ENCODE assay signal across 24 cellular contexts in genomic region chr9:109555215-109555614, GRCh38. TPM values are rescaled to one million over a fixed set of nuclear protein-coding genes. Genes with fewer than 3 reads are reported as not detected.
DNase-seq lines count a peak whose midpoint lies in the region; ATAC-seq and TF ChIP-seq lines count a peak whose summit lies in the region.
"Had no signal": no experiment of that assay in that cellular context is flagged by ENCODE, and none has a peak within 500 bp of the region (broad histone marks: within the 10 kb centered on the region; RNA-seq: fewer than 3 reads in every experiment).

No MANE protein-coding gene starts in this region.

- peak overlapping the region; percentile 71 for H4K91ac ChIP-seq in trophoblast cell (ENCODE audit: low read depth, low read length)

- H4K8ac ChIP-seq in trophoblast cell (ENCODE audit: low read depth, low read length): no peak overlapping the region

- no TSS peak for BruUV-seq in mammary epithelial cell (replicated peaks; lab: Mats Ljungman, UMichigan)

- no peak overlapping the region for H3K18ac ChIP-seq in trophoblast cell (ENCODE audit: low read length)

- H3K27ac Mint-ChIP-seq in HFFc6: no peak overlapping the region
- H3K27ac Mint-ChIP-seq: CD4-positive, CD25-positive, alpha-beta regulatory T cell had no signal

- H2AFZ ChIP-seq in mammary epithelial cell (ENCODE audit: low read depth, low read length) (peak overlapping the region; percentile 76), trophoblast cell (ENCODE audit: insufficient read depth, low read length, poor library complexity) (no peak overlapping the region)

- no peak overlapping the region for H3K4me3 Mint-ChIP-seq in HFFc6
- H3K4me3 Mint-ChIP-seq: CD4-positive, CD25-positive, alpha-beta regulatory T cell had no signal

- TF ChIP-seq CTCF in mammary epithelial cell (conservative IDR thresholded peaks at IDR 0.05 in 1 of 2, IDR thresholded peaks at IDR 0.05 in 1 of 2; ENCODE audit: extremely low read depth in 1 of 2, insufficient read depth in 1 of 2, low read depth in 1 of 2, low read length in 2 of 2) (no peak), HFFc6 (IDR thresholded peaks at IDR 0.05) (no peak)

- ATAC-seq in HG03469 (IDR thresholded peaks at IDR 0.05; ENCODE audit: unreplicated experiment) (no peak), GM18907 (IDR thresholded peaks at IDR 0.05; ENCODE audit: unreplicated experiment) (no peak), left ventricle myocardium superior (no peak)
- ATAC-seq: SK-N-SH treated with all-trans-retinoic acid at 6 μM for 48 hours had no signal

- H3K4me1 ChIP-seq in mammary epithelial cell (ENCODE audit: insufficient read depth, low read length): peaks cover 52% of the 10 kb centered on the region
- H3K4me1 ChIP-seq in trophoblast cell (ENCODE audit: control insufficient read depth in 1 of 2, insufficient read depth in 2 of 2, low read length in 2 of 2): peaks cover 17 to 30% of the 10 kb centered on the region in 2 experiments
- H3K4me1 ChIP-seq: BE2C, Peyer's patch had no signal

- H3K9ac ChIP-seq in mammary epithelial cell (ENCODE audit: insufficient read depth, low read length) (peak overlapping the region; percentile 44), trophoblast cell (ENCODE audit: low read length) (no peak overlapping the region)
- H3K9ac ChIP-seq: KMS-11 had no signal

- no peak overlapping the region for H2AK5ac ChIP-seq in trophoblast cell (ENCODE audit: low read length)

- peaks cover 16% of the 10 kb centered on the region for H3K79me1 ChIP-seq in trophoblast cell (ENCODE audit: low read length)

- dilution Hi-C loops in mammary epithelial cell (cut with HindIII; ENCODE audit: low sequenced_read_pairs): no loop called here

- H3K27me3 Mint-ChIP-seq in HFFc6 (ENCODE audit: insufficient read depth): peaks cover 12% of the 10 kb centered on the region

- peak overlapping the region; percentile 55 for H3K4me2 ChIP-seq in mammary epithelial cell (ENCODE audit: insufficient read depth, low read depth, low read length)
- H3K4me2 ChIP-seq in trophoblast cell (ENCODE audit: low read length): no peak overlapping the region
- H3K4me2 ChIP-seq: KMS-11 had no signal

- H3K27me3 ChIP-seq in mammary epithelial cell (ENCODE audit: insufficient read depth, low read length): no peaks in the 10 kb centered on the region
- no peaks in the 10 kb centered on the region for H3K27me3 ChIP-seq in trophoblast cell (ENCODE audit: insufficient read depth, low read length)
- H3K27me3 ChIP-seq: BE2C, Peyer's patch had no signal

- in situ Hi-C loops in mammary epithelial cell (cut with MboI; ENCODE audit: low sequenced_read_pairs in 2 of 2): loop anchor here in 1 of 2 donors (25.0 kb wide), 1 partner anchor 507 kb away; no protein-coding TSS in a partner anchor

- intact Hi-C loops in mammary epithelial cell (cut with micrococcal nuclease): no loop called here
- intact Hi-C loops in left ventricle myocardium superior (cut with micrococcal nuclease): no loop called here

- H3K4me3 ChIP-seq in mammary epithelial cell (replicated peaks in 1 of 3; ENCODE audit: insufficient read depth in 1 of 3, low read depth in 2 of 3, low read length in 3 of 3) (no peak overlapping the region), trophoblast cell (ENCODE audit: low read depth, low read length) (no peak overlapping the region)
- H3K4me3 ChIP-seq: Peyer's patch had no signal

- no peak overlapping the region for H2BK5ac ChIP-seq in trophoblast cell (ENCODE audit: low read depth, low read length, poor library complexity)

- H3K27ac ChIP-seq in mammary epithelial cell (ENCODE audit: insufficient read depth, low read depth, low read length) (peak overlapping the region; percentile 90), trophoblast cell (ENCODE audit: low read depth, low read length) (peak overlapping the region; percentile 79)
- H3K27ac ChIP-seq: KMS-11, Peyer's patch had no signal

- H3K36me3 ChIP-seq in mammary epithelial cell (ENCODE audit: insufficient read depth, low read length): no peaks in the 10 kb centered on the region
- H3K36me3 ChIP-seq in trophoblast cell (ENCODE audit: control insufficient read depth in 1 of 2, insufficient read depth in 2 of 2, low read length in 2 of 2): no peaks in the 10 kb centered on the region
- H3K36me3 ChIP-seq: BE2C, Peyer's patch had no signal

- WGBS in mammary epithelial cell (ENCODE audit: low coverage, missing lambda C conversion rate): 28% methylated on average over 4 of the region's 4 CpGs
- no CpG with 5 or more reads among the region's 4 CpGs for WGBS in trophoblast cell (ENCODE audit: extremely low coverage, insufficient coverage, insufficient read length)

- H3K4me1 Mint-ChIP-seq in HFFc6 (ENCODE audit: low read depth): no peaks in the 10 kb centered on the region
- H3K4me1 Mint-ChIP-seq: CD4-positive, CD25-positive, alpha-beta regulatory T cell had no signal

- H3K9me3 ChIP-seq in mammary epithelial cell (replicated peaks; ENCODE audit: insufficient read depth, low read length) (no peaks in the 10 kb centered on the region), trophoblast cell (ENCODE audit: insufficient read depth, low read depth, low read length) (no peaks in the 10 kb centered on the region)
- H3K9me3 ChIP-seq: BE2C, Peyer's patch had no signal

- DNase-seq in Ammon's horn (ENCODE audit: low spot score) (peak; percentile 25), NCI-H226 (peak; percentile 9), mammary epithelial cell (no peak), trophoblast cell (no peak), HFFc6 (no peak), left ventricle myocardium superior (no peak)
- DNase-seq: 8988T; BE2C; CD4-positive, CD25-positive, alpha-beta regulatory T cell; COR-L47; DMS 273 treated with DMSO at 0.1 percent for 48 hours; DND-41; HCEC 1CT; NCI-H1436; NCI-H1930; NCI-H2171; NCI-H446 treated with DMSO at 0.1 percent for 48 hours; NCI-H69; Peyer's patch; SHP77 had no signal

- peak overlapping the region; percentile 28 for H2BK12ac ChIP-seq in trophoblast cell (ENCODE audit: low read length)

- H3K36me3 Mint-ChIP-seq in HFFc6 (ENCODE audit: low read depth): no peaks in the 10 kb centered on the region
- H3K36me3 Mint-ChIP-seq: CD4-positive, CD25-positive, alpha-beta regulatory T cell had no signal

- H3K14ac ChIP-seq in trophoblast cell (ENCODE audit: low read length): peak overlapping the region; percentile 42

- H4K12ac ChIP-seq in trophoblast cell (ENCODE audit: low read depth, low read length): no peak overlapping the region

- no peaks in the 10 kb centered on the region for H3K79me2 ChIP-seq in mammary epithelial cell (ENCODE audit: insufficient read depth, low read length)
- H3K79me2 ChIP-seq in trophoblast cell (ENCODE audit: control insufficient read depth, insufficient read depth, low read length, poor library complexity): peaks cover 5% of the 10 kb centered on the region

- H3K4ac ChIP-seq in trophoblast cell (ENCODE audit: low read depth, low read length): no peak overlapping the region

- CTCF ChIA-PET in mammary epithelial cell (lab: Charles Lee; ENCODE audit: low non-redundant PET): no interaction called here

- H3K9me3 Mint-ChIP-seq in HFFc6: no peaks in the 10 kb centered on the region

- no peaks in the 10 kb centered on the region for H4K20me1 ChIP-seq in mammary epithelial cell (ENCODE audit: insufficient read depth, low read length)

- H2BK120ac ChIP-seq in trophoblast cell (ENCODE audit: insufficient read depth, low read length, poor library complexity): peak overlapping the region; percentile 27

- H3K23ac ChIP-seq in trophoblast cell (ENCODE audit: low read length): no peak overlapping the region

RNA-seq across cellular contexts. Expression of gene PTPN3, which starts 57.1 kb away (rescaled TPM):
- total RNA-seq in mammary epithelial cell (10 to 100 TPM; 23.0 to 41.8 TPM), left ventricle myocardium superior (48.5 TPM)
- 18.2 TPM for polyA plus RNA-seq in mammary epithelial cell
- polyA minus RNA-seq in mammary epithelial cell: 31.8 TPM
- polyA plus RNA-seq in trophoblast cell (2013): 2.8 and 3.0 TPM in 2 replicates
- not detected for total RNA-seq in HFFc6 (2021; fragmentation: NEBNext Ultra II Directional; extraction: Animal tissue kit (Norgen Biotek cat#: 25700))

Comparison
In these comparisons a context has a peak if more than half of its experiments do, and no peak if none do; other contexts are left out.
1. DNase-seq: peak in Ammon's horn (single experiment) and NCI-H226 (single experiment); none in mammary epithelial cell (single experiment), trophoblast cell (0 of 2), HFFc6 (single experiment) and left ventricle myocardium superior (single experiment).
2. RNA of gene PTPN3, which starts 57.1 kb away (total RNA-seq): 48.5 TPM in left ventricle myocardium superior (single experiment) and 23.0 to 41.8 TPM in mammary epithelial cell; not detected in HFFc6; every median in the first group is over 10 times any median in the second.